In genomic region chr2:162113088-162113770, GRCh38 we compare ENCODE assay signal across 1 cellular context.
TF ChIP-seq lines count a peak whose summit lies in the region.

No MANE protein-coding gene starts in this region.

TF ChIP-seq in GM23338, 12 proteins besides CTCF, POLR2A, EP300 and RAD21 (continued from another document):
- TF ChIP-seq ETS1 (IDR thresholded peaks at IDR 0.05) (no peak), ZNF331 (CRISPR knock-in tag; IDR thresholded peaks at IDR 0.05; ENCODE audit: low read depth) (no peak), EZH2phosphoT487 (IDR thresholded peaks at IDR 0.05; ENCODE audit: unreplicated experiment) (no peak), STAT1 (IDR thresholded peaks at IDR 0.05; ENCODE audit: unreplicated experiment) (no peak), ZNF462 (CRISPR knock-in tag; IDR thresholded peaks at IDR 0.05) (no peak)
